17 cellular contexts compared by ENCODE assay signal in the genomic region with DNA sequence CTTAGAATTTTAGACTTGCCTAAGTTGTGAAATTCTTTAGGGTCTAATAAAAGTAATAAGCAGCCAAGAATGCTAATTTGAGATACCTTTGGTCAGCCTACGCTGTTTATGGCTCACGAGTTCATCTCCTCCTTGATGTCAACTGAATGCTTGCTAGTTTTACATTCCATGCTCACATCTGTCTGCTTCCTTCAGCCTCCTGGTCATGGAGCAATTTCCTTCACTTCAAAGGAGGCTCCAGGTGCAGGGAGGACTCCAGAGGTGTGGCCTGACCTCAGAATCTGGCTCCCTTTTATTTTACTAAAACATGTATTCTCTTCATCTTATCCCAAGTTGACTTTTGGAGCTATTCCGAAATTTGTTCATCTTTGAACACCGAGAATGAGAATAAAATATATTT. TPM values are rescaled to one million over a fixed set of nuclear protein-coding genes. Genes with fewer than 3 reads are reported as not detected.
DNase-seq lines count a peak whose midpoint lies in the region; ATAC-seq, FAIRE-seq and TF ChIP-seq lines count a peak whose summit lies in the region.
"Had no signal": no experiment of that assay in that cellular context is flagged by ENCODE, and none has a peak within 500 bp of the region (broad histone marks: within the 10 kb centered on the region; RNA-seq: fewer than 3 reads in every experiment).

No MANE protein-coding gene starts in this region.

- no peaks in the 10 kb centered on the region for H3K4me1 Mint-ChIP-seq in neural progenitor cell
- H3K4me1 Mint-ChIP-seq: natural killer cell had no signal

- H3K36me3 ChIP-seq in neural progenitor cell, result no peaks in the 10 kb centered on the region
- H3K36me3 ChIP-seq: tibial artery had no signal

- no peaks in the 10 kb centered on the region for H3K79me2 ChIP-seq in neural progenitor cell (ENCODE audit: low read depth)

- H3K4me2 ChIP-seq in neural progenitor cell, result no peak overlapping the region

- H3K4me3 ChIP-seq in epithelial cell of esophagus (ENCODE audit: low read length) (no peak overlapping the region), neural progenitor cell (no peak overlapping the region)
- H3K4me3 ChIP-seq: lung, tibial artery had no signal

- ATAC-seq in HG03432 (IDR thresholded peaks at IDR 0.05; ENCODE audit: unreplicated experiment) (no peak), GM19467 (IDR thresholded peaks at IDR 0.05; ENCODE audit: unreplicated experiment) (no peak)
- ATAC-seq: natural killer cell had no signal

- FAIRE-seq in RCC 7860 (lab: Jason Lieb, UNC), result no peak

- H4K20me1 ChIP-seq in neural progenitor cell (ENCODE audit: low read depth), result no peaks in the 10 kb centered on the region

- peaks cover 3% of the 10 kb centered on the region for H3K9me3 Mint-ChIP-seq in neural progenitor cell

- no peak overlapping the region for H3K9ac ChIP-seq in neural progenitor cell

- no peak overlapping the region for H3K27ac Mint-ChIP-seq in neural progenitor cell
- H3K27ac Mint-ChIP-seq: activated naive CD8-positive, alpha-beta T cell; natural killer cell had no signal

- H2AFZ ChIP-seq in neural progenitor cell (replicated peaks), result no peak overlapping the region

- no peaks in the 10 kb centered on the region for H3K36me3 Mint-ChIP-seq in neural progenitor cell
- H3K36me3 Mint-ChIP-seq: activated naive CD8-positive, alpha-beta T cell; natural killer cell had no signal

- H3K4me1 ChIP-seq in neural progenitor cell, result no peaks in the 10 kb centered on the region
- H3K4me1 ChIP-seq: tibial artery had no signal

- H3F3A ChIP-seq in neural progenitor cell (ENCODE audit: low read depth), result no peaks in the 10 kb centered on the region

- H3K27me3 ChIP-seq in neural progenitor cell, result no peaks in the 10 kb centered on the region
- H3K27me3 ChIP-seq: tibial artery had no signal

- no peak overlapping the region for H3K27ac ChIP-seq in neural progenitor cell
- H3K27ac ChIP-seq: tibial artery had no signal

- TF ChIP-seq CTCF in epithelial cell of esophagus (IDR thresholded peaks at IDR 0.05; ENCODE audit: insufficient read depth, low read depth, low read length, missing control alignments) (peak; percentile 40), neural progenitor cell (IDR thresholded peaks at IDR 0.05) (peak; percentile 38)

- no peaks in the 10 kb centered on the region for H3K9me3 ChIP-seq in neural progenitor cell (ENCODE audit: low read depth)
- H3K9me3 ChIP-seq: tibial artery had no signal

- no peak overlapping the region for H3K4me3 Mint-ChIP-seq in neural progenitor cell
- H3K4me3 Mint-ChIP-seq: activated naive CD8-positive, alpha-beta T cell; natural killer cell had no signal

- H3K27me3 Mint-ChIP-seq in neural progenitor cell (ENCODE audit: insufficient read depth, low read depth), result peaks cover 2% of the 10 kb centered on the region

- DNase-seq in ELR (ENCODE audit: low read depth) (peak; percentile 11), NCI-H1930 (lab: John Stamatoyannopoulos, UW) (peak; percentile 64 to 73), epithelial cell of esophagus (ENCODE audit: low read depth) (peak; percentile 42), neural progenitor cell (ENCODE audit: low spot score) (peak; percentile 25), RCC 7860 (ENCODE audit: low spot score) (no peak), foreskin melanocyte (no peak)
- DNase-seq: activated CD4-positive, alpha-beta T cell treated with anti-CD3 and anti-CD28 coated beads for 1 hour; C1 segment of cervical spinal cord; erythroblast; natural killer cell; NCI-H1105; retina; tibial artery had no signal

RNA-seq across cellular contexts. Expression of gene LNX1, which starts 23.3 kb away (rescaled TPM):
- 0.34 and 0.43 TPM in 2 replicates for total RNA-seq in neural progenitor cell (ENCODE audit: low replicate concordance)
- total RNA-seq: natural killer cell had no signal

Comparison
In these comparisons a context has a peak if more than half of its experiments do, and no peak if none do; other contexts are left out.
1. DNase-seq: peak in ELR (single experiment), NCI-H1930 (2 of 2), epithelial cell of esophagus (single experiment) and neural progenitor cell (single experiment); none in RCC 7860 (single experiment) and foreskin melanocyte (single experiment).